29 cellular contexts compared by ENCODE assay signal in genomic region chr2:202818321-202818720, GRCh38.
"Had no signal": no experiment of that assay in that cellular context is flagged by ENCODE, and none has a peak within 500 bp of the region (broad histone marks: within the 10 kb centered on the region; RNA-seq: fewer than 3 reads in every experiment).

No MANE protein-coding gene starts in this region.

- ATAC-seq: activated CD8-positive, alpha-beta memory T cell treated with anti-CD3 and anti-CD28 coated beads, Interleukin-2, amount 10 ng/mL, durations not matched to agents 7 days and 5 days; activated CD8-positive, alpha-beta T cell treated with anti-CD3 and anti-CD28 coated beads, Interleukin-2, amount 10 ng/mL, durations not matched to agents 7 days and 5 days; esophagus mucosa; WTC11 had no signal

- DNase-seq: activated CD4-positive, alpha-beta memory T cell treated with anti-CD3 and anti-CD28 coated beads for 36 hours; activated CD4-positive, alpha-beta T cell treated with anti-CD3 and anti-CD28 coated beads for 1 hour; activated CD4-positive, alpha-beta T cell treated with anti-CD3 and anti-CD28 coated beads for 48 hours; activated CD8-positive, alpha-beta memory T cell treated with anti-CD3 and anti-CD28 coated beads, Interleukin-2, amount 10 ng/mL, durations not matched to agents 7 days and 5 days; activated CD8-positive, alpha-beta memory T cell treated with anti-CD3 and anti-CD28 coated beads, Interleukin-2, amount 50 U/mL, for 4 hours; activated CD8-positive, alpha-beta T cell treated with anti-CD3 and anti-CD28 coated beads, Interleukin-2, amount 10 ng/mL, durations not matched to agents 7 days and 5 days; activated effector memory CD4-positive, alpha-beta T cell treated with anti-CD3 and anti-CD28 coated beads, Interleukin-2, amount 50 U/mL, for 16 hours; activated naive CD4-positive, alpha-beta T cell treated with anti-CD3 and anti-CD28 coated beads for 36 hours; activated naive CD8-positive, alpha-beta T cell treated with anti-CD3 and anti-CD28 coated beads for 36 hours; activated T-cell treated with anti-CD3 and anti-CD28 coated beads, Interleukin-2, amount 50 U/mL, for 1 hour; activated T-cell treated with anti-CD3 and anti-CD28 coated beads, Interleukin-2, amount 50 U/mL, for 48 hours; central memory CD4-positive, alpha-beta T cell; cerebellar nuclear complex; colonic mucosa; effector CD8-positive, alpha-beta T cell; foreskin fibroblast; head of caudate nucleus; T-helper 2 cell had no signal

- H3K36me3 Mint-ChIP-seq: activated CD8-positive, alpha-beta memory T cell treated with anti-CD3 and anti-CD28 coated beads, Interleukin-2, amount 10 ng/mL, durations not matched to agents 7 days and 5 days had no signal

- H3K4me1 ChIP-seq: breast epithelium, colonic mucosa had no signal

- H3K9me3 Mint-ChIP-seq: activated naive CD4-positive, alpha-beta T cell treated with anti-CD3 and anti-CD28 coated beads, Interleukin-2, amount 50 U/mL, for 24 hours; activated T-helper 1 cell treated with anti-CD3 and anti-CD28 coated beads, Interleukin-12 subunit alpha, Interleukin-12 subunit beta, Interleukin-2, Interleukin-4 antibody, amounts not matched to agents 30 ng/mL and 10 ng/mL and 1 ng/mL, durations not matched to agents 14 hours and 24 hours and 36 hours; activated T-helper 2 cell treated with anti-CD3 and anti-CD28 coated beads, Interferon-gamma antibody, Interleukin-2, Interleukin-4, amounts not matched to agents 10 μg/mL and 5 μg/mL and 100 μg/mL, durations not matched to agents 14 hours and 24 hours and 36 hours had no signal

- H3K4me3 Mint-ChIP-seq: activated CD4-positive, alpha-beta memory T cell treated with anti-CD3 and anti-CD28 coated beads for 36 hours; activated CD8-positive, alpha-beta memory T cell treated with anti-CD3 and anti-CD28 coated beads, Interleukin-2, amount 10 ng/mL, durations not matched to agents 7 days and 5 days; activated CD8-positive, alpha-beta T cell treated with anti-CD3 and anti-CD28 coated beads, Interleukin-2, amount 10 ng/mL, durations not matched to agents 7 days and 5 days; activated naive CD4-positive, alpha-beta T cell treated with anti-CD3 and anti-CD28 coated beads for 36 hours; activated naive CD4-positive, alpha-beta T cell treated with anti-CD3 and anti-CD28 coated beads, Interleukin-2, amount 50 U/mL, for 24 hours; activated naive CD8-positive, alpha-beta T cell treated with anti-CD3 and anti-CD28 coated beads for 36 hours; activated T-helper 1 cell treated with anti-CD3 and anti-CD28 coated beads, Interleukin-12 subunit alpha, Interleukin-12 subunit beta, Interleukin-2, Interleukin-4 antibody, amounts not matched to agents 30 ng/mL and 10 ng/mL and 1 ng/mL, durations not matched to agents 14 hours and 24 hours and 36 hours; brain; WTC11 had no signal

- H3K4me1 Mint-ChIP-seq: activated CD8-positive, alpha-beta memory T cell treated with anti-CD3 and anti-CD28 coated beads, Interleukin-2, amount 10 ng/mL, durations not matched to agents 7 days and 5 days; activated naive CD4-positive, alpha-beta T cell treated with anti-CD3 and anti-CD28 coated beads, Interleukin-2, amount 50 U/mL, for 24 hours had no signal

- H3K27ac Mint-ChIP-seq: activated CD4-positive, alpha-beta memory T cell treated with anti-CD3 and anti-CD28 coated beads for 36 hours; activated CD8-positive, alpha-beta memory T cell treated with anti-CD3 and anti-CD28 coated beads, Interleukin-2, amount 10 ng/mL, durations not matched to agents 7 days and 5 days; activated CD8-positive, alpha-beta T cell treated with anti-CD3 and anti-CD28 coated beads, Interleukin-2, amount 10 ng/mL, durations not matched to agents 7 days and 5 days; activated naive CD4-positive, alpha-beta T cell treated with anti-CD3 and anti-CD28 coated beads for 36 hours; activated naive CD4-positive, alpha-beta T cell treated with anti-CD3 and anti-CD28 coated beads, Interleukin-2, amount 50 U/mL, for 24 hours; activated naive CD8-positive, alpha-beta T cell treated with anti-CD3 and anti-CD28 coated beads for 36 hours; activated T-helper 1 cell treated with anti-CD3 and anti-CD28 coated beads, Interleukin-12 subunit alpha, Interleukin-12 subunit beta, Interleukin-2, Interleukin-4 antibody, amounts not matched to agents 30 ng/mL and 10 ng/mL and 1 ng/mL, durations not matched to agents 14 hours and 24 hours and 36 hours; activated T-helper 2 cell treated with anti-CD3 and anti-CD28 coated beads, Interferon-gamma antibody, Interleukin-2, Interleukin-4, amounts not matched to agents 10 μg/mL and 5 μg/mL and 100 μg/mL, durations not matched to agents 14 hours and 24 hours and 36 hours; brain; WTC11 had no signal

- H3K27ac ChIP-seq: ascending aorta, breast epithelium, cardiac muscle cell, colonic mucosa, epithelial cell of prostate, VCaP had no signal

- H3K27me3 ChIP-seq: ascending aorta, breast epithelium, cardiac muscle cell, colonic mucosa had no signal

- H3K27me3 Mint-ChIP-seq: activated CD4-positive, alpha-beta memory T cell treated with anti-CD3 and anti-CD28 coated beads for 36 hours; activated CD8-positive, alpha-beta memory T cell treated with anti-CD3 and anti-CD28 coated beads, Interleukin-2, amount 10 ng/mL, durations not matched to agents 7 days and 5 days; activated naive CD4-positive, alpha-beta T cell treated with anti-CD3 and anti-CD28 coated beads, Interleukin-2, amount 50 U/mL, for 24 hours; activated naive CD8-positive, alpha-beta T cell treated with anti-CD3 and anti-CD28 coated beads for 36 hours; brain had no signal

- H3K36me3 ChIP-seq: ascending aorta, breast epithelium, cardiac muscle cell, colonic mucosa had no signal

- H3K4me3 ChIP-seq: ascending aorta, breast epithelium, cardiac muscle cell, colonic mucosa had no signal
